8 cellular contexts compared by ENCODE assay signal in the genomic region with DNA sequence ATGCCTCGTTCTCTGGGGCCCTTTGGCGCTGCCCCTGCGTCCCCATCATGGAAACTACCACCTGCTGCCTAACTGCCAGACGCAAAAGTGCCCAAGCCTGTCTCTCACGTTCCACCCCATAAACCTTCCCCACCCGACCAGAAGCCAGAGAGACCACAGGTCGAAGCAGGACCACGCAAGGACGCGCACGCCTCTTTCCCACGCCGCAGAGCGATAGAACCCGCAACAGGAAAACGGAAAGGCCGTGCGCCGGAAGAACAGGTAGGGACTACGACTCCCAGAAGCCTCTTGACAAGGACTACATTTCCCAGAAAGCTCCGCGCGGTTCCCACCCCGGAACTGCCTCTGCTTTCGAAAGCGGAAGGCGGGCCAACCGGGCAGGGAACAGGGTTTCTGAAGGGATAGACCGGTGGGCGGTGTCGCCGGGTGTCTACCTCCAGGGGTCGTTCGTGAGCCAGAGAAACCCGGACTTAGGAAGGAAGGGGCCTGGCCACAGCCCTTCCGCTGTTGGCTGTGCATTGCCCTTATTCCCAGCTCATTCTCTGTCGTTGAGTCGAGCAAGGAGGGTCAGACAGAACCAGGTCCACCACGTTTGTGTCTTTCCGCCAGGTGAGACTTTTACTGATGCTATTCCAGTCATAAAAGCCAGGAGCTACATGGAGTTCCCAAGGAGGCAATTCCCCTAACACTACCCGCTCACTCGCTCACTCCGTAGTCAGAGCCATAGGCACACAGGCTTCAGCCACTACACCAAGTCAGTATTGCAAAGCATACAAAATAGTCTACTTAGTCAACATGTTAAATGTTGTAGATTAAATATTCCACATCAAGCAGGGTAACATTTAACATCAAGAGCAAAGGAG. TPM values are rescaled to one million over a fixed set of nuclear protein-coding genes. Genes with fewer than 3 reads are reported as not detected.
A peak's percentile ranks its signal among the peaks of the same experiment; 100 is the strongest.
DNase-seq lines count a peak whose midpoint lies in the region; ATAC-seq and TF ChIP-seq lines count a peak whose summit lies in the region.

No MANE protein-coding gene starts in this region.

- H3K27ac Mint-ChIP-seq in activated B cell treated with CpG ODN at 0.5 μM for 24 hours: peak overlapping the region; percentile 98
- H3K27ac Mint-ChIP-seq in central memory CD8-positive, alpha-beta T cell (ENCODE audit: low read depth): peak overlapping the region; percentile 98

- H3K4me1 Mint-ChIP-seq in activated B cell treated with CpG ODN at 0.5 μM for 24 hours: peaks cover 19% of the 10 kb centered on the region
- H3K4me1 Mint-ChIP-seq in central memory CD8-positive, alpha-beta T cell: peaks cover 45% of the 10 kb centered on the region

- POLR2A ChIA-PET in activated B cell treated with CpG ODN at 0.5 μM for 24 hours (lab: Charles Lee): interaction anchor here (0.6 to 2.1 kb wide), 33 partner anchors 8 to 1136 kb away, joined by 3 to 24 read pairs (median 5); a partner anchor contains a TSS

- H3K4me3 Mint-ChIP-seq in activated B cell treated with CpG ODN at 0.5 μM for 24 hours: peak overlapping the region; percentile 100
- peak overlapping the region; percentile 95 for H3K4me3 Mint-ChIP-seq in central memory CD8-positive, alpha-beta T cell

- peaks cover 8% of the 10 kb centered on the region for H3K36me3 Mint-ChIP-seq in activated B cell treated with CpG ODN at 0.5 μM for 24 hours (ENCODE audit: low read depth)
- H3K36me3 Mint-ChIP-seq in central memory CD8-positive, alpha-beta T cell (ENCODE audit: insufficient read depth): peaks cover 10% of the 10 kb centered on the region

- TF ChIP-seq CTCF in AG09319 (IDR thresholded peaks at IDR 0.05; ENCODE audit: low read depth, low read length): peak; percentile 74
- TF ChIP-seq CTCF in activated B cell treated with CpG ODN at 0.5 μM for 24 hours (IDR thresholded peaks at IDR 0.05): no peak

- H3K27me3 Mint-ChIP-seq in activated B cell treated with CpG ODN at 0.5 μM for 24 hours: no peaks in the 10 kb centered on the region
- no peaks in the 10 kb centered on the region for H3K27me3 Mint-ChIP-seq in central memory CD8-positive, alpha-beta T cell

- DNase-seq in AG09319 (ENCODE audit: extremely low read depth, low read depth): peak; percentile 90
- DNase-seq in NCI-H2227 treated with DMSO at 0.1 percent for 48 hours (lab: John Stamatoyannopoulos, UW): peak; percentile 95
- peak; percentile 92 for DNase-seq in activated B cell treated with CpG ODN at 0.5 μM for 24 hours
- DNase-seq in central memory CD8-positive, alpha-beta T cell (ENCODE audit: low spot score in 2 of 2): peak; percentile 95 to 96
- DNase-seq in islet precursor cell: peak; percentile 100
- DNase-seq in stimulated activated CD4-positive, alpha-beta T cell treated with anti-CD3 and anti-CD28 coated beads, Interleukin-12 subunit alpha, Interleukin-12 subunit beta, amount 100 ng/mL, for 48 hours (ENCODE audit: low read depth in 2 of 3, low spot score in 1 of 3): peak; percentile 99

- no peaks in the 10 kb centered on the region for H3K9me3 Mint-ChIP-seq in activated B cell treated with CpG ODN at 0.5 μM for 24 hours
- no peaks in the 10 kb centered on the region for H3K9me3 Mint-ChIP-seq in central memory CD8-positive, alpha-beta T cell

- ATAC-seq in GM18909 (IDR thresholded peaks at IDR 0.05; ENCODE audit: poor library complexity, unreplicated experiment): peak; percentile 97
- peak; percentile 100 for ATAC-seq in HG03175 (IDR thresholded peaks at IDR 0.05; ENCODE audit: unreplicated experiment)
- ATAC-seq in activated B cell treated with CpG ODN at 0.5 μM for 24 hours (ENCODE audit: low read depth): peak; percentile 97
- ATAC-seq in central memory CD8-positive, alpha-beta T cell (replicated peaks; ENCODE audit: extremely low read depth, poor library complexity, severe bottlenecking): peak; percentile 94

- CTCF ChIA-PET in activated B cell treated with CpG ODN at 0.5 μM for 24 hours (lab: Charles Lee): interaction anchor here (0.6 to 7.0 kb wide), 23 partner anchors 9 to 250 kb away, joined by 3 to 112 read pairs (median 5); a partner anchor contains a TSS

- intact Hi-C loops in activated B cell treated with CpG ODN at 0.5 μM for 24 hours (cut with micrococcal nuclease): loop anchor here (1.0 to 5.0 kb wide), 15 partner anchors 25 to 1266 kb away; a partner anchor contains a TSS

RNA-seq across cellular contexts. Expression of a gene that starts 56.6 kb away (rescaled TPM):
- 39.5 and 45.2 TPM in 2 replicates for total RNA-seq in activated B cell treated with CpG ODN at 0.5 μM for 24 hours

Comparison
In these comparisons a context has a peak if more than half of its experiments do, and no peak if none do; other contexts are left out.
1. Peak in every context shown above with its lines: DNase-seq and ATAC-seq.